ENCODE assay signal across 15 cellular contexts in the genomic region with DNA sequence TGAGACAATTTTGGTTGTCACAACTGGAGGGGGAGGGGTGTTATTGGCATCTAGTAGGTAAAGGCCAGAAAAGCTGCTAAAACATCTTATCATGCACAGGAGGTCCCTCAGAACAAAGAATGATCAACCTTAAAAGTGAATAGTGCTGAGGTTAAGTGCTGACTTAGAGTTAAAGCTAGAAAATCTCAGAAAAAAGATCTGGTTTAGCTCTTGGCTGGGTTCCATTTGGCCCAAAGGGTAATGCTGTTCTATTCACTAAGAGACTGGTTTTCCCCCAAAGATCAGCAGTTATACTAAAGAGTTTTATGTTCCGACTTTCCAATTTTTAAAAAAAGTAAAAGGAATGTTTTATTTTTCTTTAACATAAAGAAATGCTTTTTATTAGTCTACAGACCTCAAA. TPM values are rescaled to one million over a fixed set of nuclear protein-coding genes. Genes with fewer than 3 reads are reported as not detected.
A peak's percentile ranks its signal among the peaks of the same experiment; 100 is the strongest.
DNase-seq lines count a peak whose midpoint lies in the region; ATAC-seq and TF ChIP-seq lines count a peak whose summit lies in the region.
"Had no signal": no experiment of that assay in that cellular context is flagged by ENCODE, and none has a peak within 500 bp of the region (broad histone marks: within the 10 kb centered on the region; RNA-seq: fewer than 3 reads in every experiment).

No MANE protein-coding gene starts in this region.

- H3K9ac ChIP-seq in IMR-90 (ENCODE audit: low read depth, low read length) (no peak overlapping the region), neuronal stem cell (ENCODE audit: low read depth, low read length, poor library complexity) (no peak overlapping the region)

- POLR2A ChIA-PET in IMR-90 (lab: Charles Lee; ENCODE audit: unreplicated experiment) = no interaction called here

- no peak overlapping the region for H2BK15ac ChIP-seq in IMR-90 (ENCODE audit: low read depth, low read length)
- H2BK15ac ChIP-seq in neuronal stem cell (ENCODE audit: low read length) = no peak overlapping the region

- TF ChIP-seq CTCF in IMR-90 (conservative IDR thresholded peaks at IDR 0.05; ENCODE audit: low read depth, low read length) = no peak
- no peak for TF ChIP-seq CTCF in cardiac fibroblast (IDR thresholded peaks at IDR 0.05; ENCODE audit: low read depth, low read length)

- CTCF ChIA-PET in IMR-90 (lab: Yijun Ruan, JAX) = interaction anchor here (1.1 kb wide), 1 partner anchor 21 kb away, joined by 3 read pairs; no protein-coding TSS in a partner anchor

- peaks cover 0 to 2% of the 10 kb centered on the region in 2 donors for H3K9me3 Mint-ChIP-seq in effector memory CD8-positive, alpha-beta T cell

- H3K4me3 Mint-ChIP-seq in effector memory CD8-positive, alpha-beta T cell = no peak overlapping the region
- H3K4me3 Mint-ChIP-seq: T-cell had no signal

- dilution Hi-C loops in IMR-90 (cut with HindIII; ENCODE audit: low sequenced_read_pairs, unreplicated experiment) = no loop called here

- in situ Hi-C loops in IMR-90 (cut with MboI; ENCODE audit: low sequenced_read_pairs) = no loop called here

- peak overlapping the region; percentile 46; the same call in 1 of the 2 replicates for H3K18ac ChIP-seq in IMR-90 (ENCODE audit: low read depth, low read length)
- H3K18ac ChIP-seq in neuronal stem cell (ENCODE audit: low read length) = no peak overlapping the region

- ATAC-seq in IMR-90 (ENCODE audit: low read depth) = no peak
- no peak for ATAC-seq in effector memory CD8-positive, alpha-beta T cell (replicated peaks)
- ATAC-seq: T-cell had no signal

- H2AK5ac ChIP-seq in IMR-90 (ENCODE audit: low read depth, low read length) = peak overlapping the region; percentile 20; the same call in 1 of the 2 replicates
- H2AK5ac ChIP-seq in neuronal stem cell (ENCODE audit: low read depth, low read length) = no peak overlapping the region

- no peak for TF ChIP-seq RAD21 in IMR-90 (IDR thresholded peaks at IDR 0.05; ENCODE audit: low read length)

- H4K20me1 ChIP-seq in IMR-90 (ENCODE audit: insufficient read depth, low read length) = peaks cover 45% of the 10 kb centered on the region

- no peaks in the 10 kb centered on the region for H3K36me3 Mint-ChIP-seq in effector memory CD8-positive, alpha-beta T cell (ENCODE audit: insufficient read depth)
- H3K36me3 Mint-ChIP-seq: T-cell had no signal

- H3K27me3 Mint-ChIP-seq in effector memory CD8-positive, alpha-beta T cell = peaks cover 0 to 6% of the 10 kb centered on the region in 2 donors

- H3K36me3 ChIP-seq in ACC112 (ENCODE audit: insufficient read depth, low read length) (peaks cover 37% of the 10 kb centered on the region), IMR-90 (ENCODE audit: control insufficient read depth, insufficient read depth, low read length) (peaks cover 3% of the 10 kb centered on the region), neuronal stem cell (replicated peaks in 1 of 2; ENCODE audit: control insufficient read depth in 2 of 2, insufficient read depth in 2 of 2, low read length in 2 of 2) (peaks cover 2 to 54% of the 10 kb centered on the region in 2 donors)

- no peak overlapping the region for H4K91ac ChIP-seq in IMR-90 (ENCODE audit: insufficient read depth, low read depth, low read length)
- H4K91ac ChIP-seq in neuronal stem cell (ENCODE audit: low read depth, low read length, poor library complexity) = no peak overlapping the region

- DNase-seq in IMR-90 = peak; percentile 39
- peak; percentile 39 to 56 for DNase-seq in cardiac fibroblast (ENCODE audit: low read depth in 2 of 2)
- DNase-seq in left kidney (ENCODE audit: low read depth, low spot score) = peak; percentile 32
- DNase-seq in neuronal stem cell (ENCODE audit: low spot score) = no peak
- no peak for DNase-seq in effector memory CD8-positive, alpha-beta T cell
- no peak for DNase-seq in GOT3 (lab: John Stamatoyannopoulos, UW)
- no peak for DNase-seq in globus pallidus (ENCODE audit: low spot score)
- DNase-seq: activated CD4-positive, CD25-positive, alpha-beta regulatory T cell; activated effector memory CD4-positive, alpha-beta T cell treated with anti-CD3 and anti-CD28 coated beads, Interleukin-2, amount 50 U/mL, for 16 hours; islet precursor cell; MG63; NCI-H2081; NCI-H69; T-cell had no signal

- peaks cover 96% of the 10 kb centered on the region for H3K79me2 ChIP-seq in ACC112 (ENCODE audit: control insufficient read depth, insufficient read depth, low read length, unreplicated experiment)

- no peaks in the 10 kb centered on the region for H3K4me1 Mint-ChIP-seq in effector memory CD8-positive, alpha-beta T cell (ENCODE audit: low read depth in 2 of 2)
- H3K4me1 Mint-ChIP-seq: T-cell had no signal

- no TSS peak for BruUV-seq in IMR-90 (replicated peaks; lab: Mats Ljungman, UMichigan)

- no peak overlapping the region for H3K27ac Mint-ChIP-seq in effector memory CD8-positive, alpha-beta T cell
- H3K27ac Mint-ChIP-seq: T-cell had no signal

- H3K79me1 ChIP-seq in IMR-90 (ENCODE audit: low read depth in 1 of 2, low read length in 2 of 2) = peaks cover 11 to 40% of the 10 kb centered on the region in 2 experiments; a peak in 2 of 4 replicates
- peaks cover 5% of the 10 kb centered on the region for H3K79me1 ChIP-seq in neuronal stem cell (ENCODE audit: low read depth, low read length)

- H3K56ac ChIP-seq in IMR-90 (ENCODE audit: extremely low read depth, insufficient read depth, low read length) = no peak overlapping the region

- TF ChIP-seq POLR2A in IMR-90 (IDR thresholded peaks at IDR 0.05; ENCODE audit: low read depth, low read length) = no peak

- H2AFZ ChIP-seq in ACC112 (ENCODE audit: low read length, unreplicated experiment) = no peak overlapping the region
- no peak overlapping the region for H2AFZ ChIP-seq in IMR-90 (replicated peaks; ENCODE audit: low read length, poor library complexity)
- H2AFZ ChIP-seq in neuronal stem cell (ENCODE audit: low read length) = no peak overlapping the region

- no peaks in the 10 kb centered on the region for H3K9me3 ChIP-seq in IMR-90 (ENCODE audit: control insufficient read depth, insufficient read depth, low read length)
- peaks cover 0 to 8% of the 10 kb centered on the region in 2 donors for H3K9me3 ChIP-seq in neuronal stem cell (replicated peaks in 1 of 2; ENCODE audit: control insufficient read depth in 2 of 2, insufficient read depth in 1 of 2, low read depth in 1 of 2, low read length in 2 of 2)

- H3K4me3 ChIP-seq in ACC112 (ENCODE audit: low read depth, low read length) (peak overlapping the region; percentile 52), IMR-90 (ENCODE audit: insufficient read depth, low read depth, low read length) (no peak overlapping the region), cardiac fibroblast (replicated peaks in 1 of 2; ENCODE audit: low read depth in 2 of 2, low read length in 2 of 2) (no peak overlapping the region), neuronal stem cell (ENCODE audit: low read length in 2 of 2) (no peak overlapping the region)
- H3K4me3 ChIP-seq: MG63 had no signal

- intact Hi-C loops in IMR-90 (cut with micrococcal nuclease) = loop anchor here (2.0 kb wide), 1 partner anchor 15 kb away; the partner anchor contains the start of gene DCBLD2

- H2BK120ac ChIP-seq in IMR-90 (ENCODE audit: low read depth, low read length) (peak overlapping the region; percentile 20; the same call in 1 of the 2 replicates), neuronal stem cell (ENCODE audit: low read depth, low read length) (no peak overlapping the region)

- H3K4me2 ChIP-seq in IMR-90 (ENCODE audit: low read depth, low read length) (peak overlapping the region; percentile 66), neuronal stem cell (ENCODE audit: insufficient read depth, low read length, poor library complexity, severe bottlenecking) (no peak overlapping the region)

- peak overlapping the region; percentile 58 for H3K27ac ChIP-seq in ACC112 (ENCODE audit: low read depth, low read length)
- peak overlapping the region; percentile 22; the same call in 1 of the 2 replicates for H3K27ac ChIP-seq in IMR-90 (ENCODE audit: insufficient read depth, low read length)
- no peak overlapping the region for H3K27ac ChIP-seq in neuronal stem cell (replicated peaks; ENCODE audit: low read length)

- H2BK5ac ChIP-seq in IMR-90 (ENCODE audit: low read depth, low read length, poor library complexity, severe bottlenecking) (peak overlapping the region; percentile 69), neuronal stem cell (ENCODE audit: low read length) (no peak overlapping the region)

- H3K4me1 ChIP-seq in ACC112 (ENCODE audit: control insufficient read depth, insufficient read depth, low read length, unreplicated experiment) (peaks cover 66% of the 10 kb centered on the region), IMR-90 (ENCODE audit: control insufficient read depth, insufficient read depth, low read length) (peaks cover 20% of the 10 kb centered on the region), neuronal stem cell (ENCODE audit: control insufficient read depth in 2 of 2, insufficient read depth in 1 of 2, low read depth in 1 of 2, low read length in 2 of 2) (peaks cover 0 to 6% of the 10 kb centered on the region in 2 donors)

- H3K27me3 ChIP-seq in ACC112 (ENCODE audit: insufficient read depth, low read length) = no peaks in the 10 kb centered on the region
- no peaks in the 10 kb centered on the region for H3K27me3 ChIP-seq in IMR-90 (ENCODE audit: control insufficient read depth, insufficient read depth, low read length)
- H3K27me3 ChIP-seq in neuronal stem cell (ENCODE audit: control insufficient read depth in 3 of 3, insufficient read depth in 3 of 3, low read depth in 1 of 3, low read length in 3 of 3) = no peaks in the 10 kb centered on the region
- H3K27me3 ChIP-seq: MG63 had no signal

- 0 out of 2 replicates have a peak overlapping the region, but pooled peaks have one; percentile 36 for H2BK20ac ChIP-seq in IMR-90 (ENCODE audit: low read depth, low read length)

- H3K14ac ChIP-seq in IMR-90 (replicated peaks; ENCODE audit: low read depth, low read length) (peak overlapping the region; percentile 73), neuronal stem cell (ENCODE audit: low read length) (no peak overlapping the region)

- H3K23ac ChIP-seq in IMR-90 (ENCODE audit: low read depth, low read length) (peak overlapping the region; percentile 62; the same call in 1 of the 2 replicates), neuronal stem cell (ENCODE audit: low read depth, low read length, poor library complexity) (no peak overlapping the region)

- H4K5ac ChIP-seq in IMR-90 (ENCODE audit: low read depth, low read length) = no peak overlapping the region

- no peak overlapping the region for H2AK9ac ChIP-seq in IMR-90 (replicated peaks; ENCODE audit: low read depth, low read length, poor library complexity)

- H4K8ac ChIP-seq in IMR-90 (ENCODE audit: low read depth in 2 of 2, low read length in 2 of 2) (no peak overlapping the region; a peak in 1 of 4 replicates), neuronal stem cell (ENCODE audit: low read depth, low read length) (no peak overlapping the region)

- H2BK12ac ChIP-seq in neuronal stem cell (ENCODE audit: low read length) = no peak overlapping the region

- WGBS in IMR-90 (ENCODE audit: extremely low coverage in 2 of 2, insufficient read length in 1 of 2), 2 experiments = no CpG with 5 or more reads among the region's 1 CpG
- WGBS in neuronal stem cell (ENCODE audit: extremely low coverage in 2 of 2, insufficient read length in 2 of 2, insufficient replicate concordance in 1 of 2), 2 donors = no CpG with 5 or more reads among the region's 1 CpG

- H3K9me1 ChIP-seq in IMR-90 (ENCODE audit: insufficient read depth, low read length) = peaks cover 4% of the 10 kb centered on the region

- H3K4ac ChIP-seq in IMR-90 (ENCODE audit: low read depth, low read length) = peak overlapping the region; percentile 9; the same call in 1 of the 2 replicates
- no peak overlapping the region for H3K4ac ChIP-seq in neuronal stem cell (ENCODE audit: low read length)

RNA-seq across cellular contexts. Expression of gene DCBLD2, which starts 15.6 kb away (rescaled TPM):
- 196 and 275 TPM in 2 replicates for total RNA-seq in IMR-90 (2012; rRNA removed)
- 119 and 121 TPM in 2 replicates for polyA plus RNA-seq in IMR-90 (2012; rRNA removed)
- 38.1 and 38.8 TPM in 2 replicates for polyA plus RNA-seq in IMR-90 (2012; cell fraction: cytosol; rRNA removed)
- polyA plus RNA-seq in IMR-90 (2012; cell fraction: nucleus; rRNA removed; ENCODE audit: low replicate concordance) = 32.4 and 131 TPM in 2 replicates
- 73.8 TPM for polyA plus RNA-seq in neuronal stem cell (2013, experiment 1 of 2)
- 78.5 TPM for polyA plus RNA-seq in neuronal stem cell (2013, experiment 2 of 2)

Comparison
In these comparisons a context has a peak if more than half of its experiments do, and no peak if none do; other contexts are left out.
1. DNase-seq: peak in IMR-90 (single experiment), cardiac fibroblast (2 of 2) and left kidney (single experiment); none in neuronal stem cell (single experiment), effector memory CD8-positive, alpha-beta T cell (0 of 3), GOT3 (single experiment) and globus pallidus (single experiment).